In the genomic region with DNA sequence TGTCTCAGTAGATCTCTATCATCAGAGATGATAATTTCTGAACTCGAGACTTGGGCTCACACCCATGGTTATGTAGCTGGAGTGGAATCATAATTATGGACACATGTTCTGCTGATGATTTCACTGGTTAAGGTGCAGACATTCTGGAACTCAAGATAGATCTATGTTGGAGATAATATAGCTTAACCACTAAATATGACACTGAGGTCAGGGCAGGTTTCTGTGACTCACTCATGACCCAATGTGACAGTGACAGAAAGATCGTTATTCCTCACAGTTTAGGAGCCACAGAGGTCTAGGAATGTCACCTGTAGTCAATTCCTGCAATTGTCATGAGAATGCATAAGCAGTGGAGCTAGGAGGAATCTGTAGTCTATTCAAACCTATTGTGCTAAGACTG, we compare ENCODE assay signal across 29 cellular contexts.
A peak's percentile ranks its signal among the peaks of the same experiment; 100 is the strongest.
DNase-seq lines count a peak whose midpoint lies in the region; ATAC-seq, FAIRE-seq and TF ChIP-seq lines count a peak whose summit lies in the region.
"Had no signal": no experiment of that assay in that cellular context is flagged by ENCODE, and none has a peak within 500 bp of the region (broad histone marks: within the 10 kb centered on the region; RNA-seq: fewer than 3 reads in every experiment).

No MANE protein-coding gene starts in this region.

- no peak for TF ChIP-seq POLR2A in GM12878 (IDR thresholded peaks at IDR 0.05; ENCODE audit: low read depth, low read length)

- TF ChIP-seq CTCF in GM12878 (IDR thresholded peaks at IDR 0.05 in 2 of 3, conservative IDR thresholded peaks at IDR 0.05 in 1 of 3; ENCODE audit: control insufficient read depth in 2 of 3, extremely low read depth in 1 of 3, insufficient read depth in 1 of 3, low read depth in 3 of 3, low read length in 3 of 3) = no peak

- H4K20me1 ChIP-seq in GM12878 (ENCODE audit: control insufficient read depth, insufficient read depth) = no peaks in the 10 kb centered on the region
- no peaks in the 10 kb centered on the region for H4K20me1 ChIP-seq in GM23248 (ENCODE audit: insufficient read depth)

- H2AFZ ChIP-seq in GM12878 (ENCODE audit: control insufficient read depth, low read depth, low read length) (no peak overlapping the region), GM23248 (no peak overlapping the region)

- in situ Hi-C loops in GM12878 (cut with MboI) (no loop called here), GM23248 (cut with MboI) (no loop called here)

- H3K4me3 ChIP-seq in GM12878 (no peak overlapping the region), GM23248 (no peak overlapping the region)
- H3K4me3 ChIP-seq: esophagus squamous epithelium, left ventricle myocardium inferior, transverse colon had no signal

- TF ChIP-seq RAD21 in GM12878 (IDR thresholded peaks at IDR 0.05; ENCODE audit: insufficient read depth, low read depth, low read length) = no peak

- H3K79me2 ChIP-seq in GM12878 (ENCODE audit: control insufficient read depth, insufficient read depth, low read length) (no peaks in the 10 kb centered on the region), GM23248 (ENCODE audit: insufficient read depth) (no peaks in the 10 kb centered on the region)

- SMC1A ChIA-PET in GM12878 (lab: Charles Lee; ENCODE audit: uncharacterized antibody, unreplicated experiment) = interaction anchor here (0.8 to 2.0 kb wide), 7 partner anchors 10 to 22 kb away, joined by 3 to 10 read pairs (median 3); no protein-coding TSS in a partner anchor

- H3K9ac ChIP-seq in GM12878 (ENCODE audit: control insufficient read depth, insufficient read depth, low read length) = no peak overlapping the region
- no peak overlapping the region for H3K9ac ChIP-seq in GM23248

- no peak overlapping the region for H3K4me2 ChIP-seq in GM12878 (ENCODE audit: control insufficient read depth, insufficient read depth)
- no peak overlapping the region for H3K4me2 ChIP-seq in GM23248 (ENCODE audit: unreplicated experiment)

- no peak for FAIRE-seq in GM12878 (lab: Jason Lieb, UNC)
- FAIRE-seq: astrocyte, D721Med, frontal cortex, H1 had no signal

- H3K27me3 ChIP-seq in GM12878 (replicated peaks in 1 of 2; ENCODE audit: control insufficient read depth in 2 of 2, insufficient read depth in 2 of 2, low read length in 1 of 2) = no peaks in the 10 kb centered on the region
- H3K27me3 ChIP-seq in GM23248 (replicated peaks; ENCODE audit: insufficient read depth) = no peaks in the 10 kb centered on the region
- H3K27me3 ChIP-seq: esophagus squamous epithelium, transverse colon had no signal

- H3K4me1 ChIP-seq in GM12878 (ENCODE audit: control insufficient read depth, insufficient read depth, low read length) (peaks cover 8% of the 10 kb centered on the region; the same call in 1 of the 2 replicates), GM23248 (ENCODE audit: insufficient read depth) (no peaks in the 10 kb centered on the region)
- H3K4me1 ChIP-seq: left ventricle myocardium inferior, transverse colon had no signal

- H3K9me3 ChIP-seq in GM12878 (replicated peaks; ENCODE audit: control insufficient read depth, insufficient read depth, low read length) (peaks cover 3% of the 10 kb centered on the region; the same call in 2 of the 3 replicates), GM23248 (ENCODE audit: low read depth) (no peaks in the 10 kb centered on the region)
- H3K9me3 ChIP-seq: esophagus squamous epithelium, left ventricle myocardium inferior, transverse colon had no signal

- H3K36me3 ChIP-seq in GM12878 (ENCODE audit: control insufficient read depth in 2 of 2, insufficient read depth in 2 of 2, low read length in 1 of 2) (no peaks in the 10 kb centered on the region), GM23248 (ENCODE audit: low read depth) (no peaks in the 10 kb centered on the region)
- H3K36me3 ChIP-seq: esophagus squamous epithelium, left ventricle myocardium inferior, transverse colon had no signal

- no peaks in the 10 kb centered on the region for H3F3A ChIP-seq in GM23248 (ENCODE audit: insufficient read depth)

- 31% methylated on average over 2 of the region's 2 CpGs for WGBS in GM12878 (ENCODE audit: insufficient coverage, insufficient replicate concordance, low lambda C conversion rate, missing lambda C conversion rate)
- WGBS in GM23248 (ENCODE audit: low coverage in 1 of 2, low lambda C conversion rate in 2 of 2, missing lambda C conversion rate in 2 of 2), 2 experiments = 2% methylated on average over 2 of the region's 2 CpGs

- POLR2A ChIA-PET in GM12878 (lab: Charles Lee) = interaction anchor here (0.9 to 1.4 kb wide), 2 partner anchors 22 to 23 kb away, joined by 4 to 5 read pairs; no protein-coding TSS in a partner anchor

- CTCF ChIA-PET in GM12878 (lab: Yijun Ruan, JAX) = no interaction called here

- DNase-seq in GM12878 (ENCODE audit: low read depth, low spot score) (no peak), NCI-H1105 (lab: John Stamatoyannopoulos, UW) (no peak), GM23248 (no peak)
- DNase-seq in stimulated activated CD4-positive, alpha-beta T cell treated with anti-CD3 and anti-CD28 coated beads, Interleukin-4, amount 100 ng/mL, for 24 hours = no peak
- DNase-seq: activated B cell treated with CpG ODN at 0.5 μM for 24 hours; activated CD4-positive, alpha-beta T cell treated with anti-CD3 and anti-CD28 coated beads, Interleukin-2, amount 50 U/mL, for 4 hours; activated CD8-positive, alpha-beta memory T cell treated with anti-CD3 and anti-CD28 coated beads, Interleukin-2, amount 50 U/mL, for 4 hours; activated naive CD8-positive, alpha-beta T cell treated with anti-CD3 and anti-CD28 coated beads for 36 hours; caudate nucleus; EL; esophagus squamous epithelium; hypothalamus; left ventricle myocardium inferior; naive thymus-derived CD4-positive, alpha-beta T cell; NCI-H1417 treated with DMSO at 0.1 percent for 48 hours; NCI-H774; occipital lobe; SW 1271; transverse colon had no signal

- intact Hi-C loops in GM12878 (cut with micrococcal nuclease; ENCODE audit: unreplicated experiment) = no loop called here

- RAD21 ChIA-PET in GM12878 (lab: Charles Lee; ENCODE audit: unreplicated experiment) = interaction anchor here (1.1 to 7.0 kb wide), 2 partner anchors 9 to 23 kb away, joined by 4 to 70 read pairs; no protein-coding TSS in a partner anchor

- peak; percentile 34 to 47; a peak in 2 of 4 replicates for TF ChIP-seq EP300 in GM12878 (IDR thresholded peaks at IDR 0.05; ENCODE audit: borderline replicate concordance in 1 of 2, control insufficient read depth in 1 of 2, low read depth in 2 of 2, low read length in 2 of 2)

- H3K9me2 ChIP-seq in GM23248 (ENCODE audit: insufficient read depth) = no peaks in the 10 kb centered on the region

- H3K27ac ChIP-seq in GM12878 (ENCODE audit: control insufficient read depth, insufficient read depth) (no peak overlapping the region), GM23248 (no peak overlapping the region)
- H3K27ac ChIP-seq: esophagus squamous epithelium, left ventricle myocardium inferior, transverse colon had no signal

- BruUV-seq in GM12878 (replicated peaks; lab: Mats Ljungman, UMichigan) = no TSS peak

- ATAC-seq in GM18520 (IDR thresholded peaks at IDR 0.05; ENCODE audit: unreplicated experiment) (peak; percentile 44), HG02678 (IDR thresholded peaks at IDR 0.05; ENCODE audit: unreplicated experiment) (peak; percentile 58), HG03378 (IDR thresholded peaks at IDR 0.05; ENCODE audit: unreplicated experiment) (peak; percentile 69), GM12878 (peak; percentile 67), HG03175 (IDR thresholded peaks at IDR 0.05; ENCODE audit: unreplicated experiment) (no peak)
- ATAC-seq: activated T-helper 17 cell treated with anti-CD3 and anti-CD28 coated beads, Interleukin-2, amount 50 U/mL, for 72 hours; naive thymus-derived CD4-positive, alpha-beta T cell; Right ventricle myocardium inferior had no signal

TF ChIP-seq in GM12878, 131 proteins besides CTCF, POLR2A, EP300 and RAD21 (continues in another document):
- no peak for TF ChIP-seq CBX5 (IDR thresholded peaks at IDR 0.05; ENCODE audit: low read depth)
- TF ChIP-seq, protein P1, sequence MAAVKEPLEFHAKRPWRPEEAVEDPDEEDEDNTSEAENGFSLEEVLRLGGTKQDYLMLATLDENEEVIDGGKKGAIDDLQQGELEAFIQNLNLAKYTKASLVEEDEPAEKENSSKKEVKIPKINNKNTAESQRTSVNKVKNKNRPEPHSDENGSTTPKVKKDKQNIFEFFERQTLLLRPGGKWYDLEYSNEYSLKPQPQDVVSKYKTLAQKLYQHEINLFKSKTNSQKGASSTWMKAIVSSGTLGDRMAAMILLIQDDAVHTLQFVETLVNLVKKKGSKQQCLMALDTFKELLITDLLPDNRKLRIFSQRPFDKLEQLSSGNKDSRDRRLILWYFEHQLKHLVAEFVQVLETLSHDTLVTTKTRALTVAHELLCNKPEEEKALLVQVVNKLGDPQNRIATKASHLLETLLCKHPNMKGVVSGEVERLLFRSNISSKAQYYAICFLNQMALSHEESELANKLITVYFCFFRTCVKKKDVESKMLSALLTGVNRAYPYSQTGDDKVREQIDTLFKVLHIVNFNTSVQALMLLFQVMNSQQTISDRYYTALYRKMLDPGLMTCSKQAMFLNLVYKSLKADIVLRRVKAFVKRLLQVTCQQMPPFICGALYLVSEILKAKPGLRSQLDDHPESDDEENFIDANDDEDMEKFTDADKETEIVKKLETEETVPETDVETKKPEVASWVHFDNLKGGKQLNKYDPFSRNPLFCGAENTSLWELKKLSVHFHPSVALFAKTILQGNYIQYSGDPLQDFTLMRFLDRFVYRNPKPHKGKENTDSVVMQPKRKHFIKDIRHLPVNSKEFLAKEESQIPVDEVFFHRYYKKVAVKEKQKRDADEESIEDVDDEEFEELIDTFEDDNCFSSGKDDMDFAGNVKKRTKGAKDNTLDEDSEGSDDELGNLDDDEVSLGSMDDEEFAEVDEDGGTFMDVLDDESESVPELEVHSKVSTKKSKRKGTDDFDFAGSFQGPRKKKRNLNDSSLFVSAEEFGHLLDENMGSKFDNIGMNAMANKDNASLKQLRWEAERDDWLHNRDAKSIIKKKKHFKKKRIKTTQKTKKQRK (IDR thresholded peaks at IDR 0.05; ENCODE audit: low read depth, low read length) = no peak
- no peak for TF ChIP-seq PAX5 (IDR thresholded peaks at IDR 0.05; ENCODE audit: borderline replicate concordance, low read depth, low read length)
- TF ChIP-seq ASH2L (IDR thresholded peaks at IDR 0.05; ENCODE audit: borderline replicate concordance, low read depth) = no peak
- no peak for TF ChIP-seq STAT1 (conservative IDR thresholded peaks at IDR 0.05)
- TF ChIP-seq MYC (IDR thresholded peaks at IDR 0.05; ENCODE audit: insufficient read depth, insufficient read length, insufficient replicate concordance, low read length, severe bottlenecking) = no peak
- peak; percentile 82 to 83 for TF ChIP-seq IKZF2 (IDR thresholded peaks at IDR 0.05)
- TF ChIP-seq CBX3 (IDR thresholded peaks at IDR 0.05; ENCODE audit: borderline replicate concordance, low read depth) = no peak
- no peak for TF ChIP-seq STAT3 (IDR thresholded peaks at IDR 0.05; ENCODE audit: low read depth, low read length)
- TF ChIP-seq MXI1 (IDR thresholded peaks at IDR 0.05; ENCODE audit: low read depth, low read length) = no peak
- TF ChIP-seq KLF5 (IDR thresholded peaks at IDR 0.05; ENCODE audit: partially characterized antibody) = no peak
- no peak for TF ChIP-seq LARP7 (IDR thresholded peaks at IDR 0.05)
- no peak for TF ChIP-seq TCF7 (IDR thresholded peaks at IDR 0.05; ENCODE audit: borderline replicate concordance)
